Comparison of ENCODE assay signal across 16 cellular contexts in the genomic region with DNA sequence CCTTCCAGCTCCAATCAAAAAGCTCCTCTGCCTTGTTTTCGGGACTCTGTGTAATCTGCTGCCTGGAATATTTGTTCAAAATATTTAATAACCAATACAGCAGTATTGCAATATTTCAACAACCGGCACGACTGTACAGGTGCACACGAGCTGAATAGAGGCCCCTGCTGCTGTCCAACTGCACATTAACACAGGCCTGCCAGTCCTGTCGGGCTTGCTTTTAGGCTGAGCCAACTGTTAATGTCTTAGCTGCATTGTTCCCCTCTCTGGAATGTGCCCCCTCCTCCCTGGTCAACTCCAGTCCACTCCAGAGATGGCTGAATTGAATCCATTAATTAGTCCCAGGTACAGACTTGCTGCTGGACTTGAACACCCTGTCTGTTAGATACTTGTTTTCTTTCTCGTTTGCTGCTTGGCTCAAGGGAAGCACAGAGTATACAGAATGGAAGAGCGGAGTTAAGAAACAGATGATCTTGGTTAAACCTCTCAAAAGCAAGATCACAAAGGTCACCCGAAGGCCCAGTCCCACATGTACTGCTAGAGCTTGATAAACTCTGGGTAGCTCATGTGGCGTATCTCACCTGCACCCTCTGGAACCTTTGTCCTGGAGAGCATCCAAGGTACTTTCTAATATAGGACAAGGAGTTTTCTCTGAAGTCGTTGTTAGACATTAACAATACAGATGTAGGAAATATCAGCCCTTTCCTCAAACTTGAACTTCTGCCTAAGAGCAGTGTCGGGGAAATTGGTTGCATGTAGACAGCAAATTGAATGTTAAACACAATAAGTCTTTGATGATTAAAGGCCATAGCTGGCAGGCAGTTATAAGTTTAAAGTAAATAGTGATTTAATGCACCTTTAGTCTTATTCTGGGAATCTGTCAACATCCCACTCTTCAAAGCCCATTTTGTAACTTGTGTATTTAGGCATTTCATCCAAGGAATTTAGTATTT. TPM values are rescaled to one million over a fixed set of nuclear protein-coding genes. Genes with fewer than 3 reads are reported as not detected.
A peak's percentile ranks its signal among the peaks of the same experiment; 100 is the strongest.
DNase-seq lines count a peak whose midpoint lies in the region; ATAC-seq, FAIRE-seq and TF ChIP-seq lines count a peak whose summit lies in the region.
"Had no signal": no experiment of that assay in that cellular context is flagged by ENCODE, and none has a peak within 500 bp of the region (broad histone marks: within the 10 kb centered on the region; RNA-seq: fewer than 3 reads in every experiment).

No MANE protein-coding gene starts in this region.

- H3K27ac ChIP-seq in A549 (peak overlapping the region; percentile 80 to 82), heart right ventricle (peak overlapping the region in 5 of 10 donors; percentile 22 to 53 (median 43))
- H3K27ac ChIP-seq: neutrophil had no signal

- no peaks in the 10 kb centered on the region for H3K9me3 ChIP-seq in A549
- H3K9me3 ChIP-seq in heart right ventricle, result no peaks in the 10 kb centered on the region
- H3K9me3 ChIP-seq: neutrophil had no signal

- ATAC-seq in A549 (peak; percentile 32 to 38; a peak in 5 of 6 replicates), heart right ventricle (peak in 7 of 8 donors; percentile 58 to 94 (median 79)), GM18502 (IDR thresholded peaks at IDR 0.05; ENCODE audit: poor library complexity, unreplicated experiment) (no peak)
- no peak for ATAC-seq in naive thymus-derived CD8-positive, alpha-beta T cell
- ATAC-seq: activated CD4-positive, CD25-positive, alpha-beta regulatory T cell treated with anti-CD3 and anti-CD28 coated beads, Interleukin-2, amount 50 U/mL, for 24 hours; T-cell had no signal

- CTCF ChIA-PET in A549 (lab: Yijun Ruan, JAX), result interaction anchor here (0.8 to 13.1 kb wide), 6 partner anchors 81 to 253 kb away, joined by 3 to 175 read pairs (median 3); no protein-coding TSS in a partner anchor

- H3K4me1 ChIP-seq in A549 (peaks cover 69% of the 10 kb centered on the region), heart right ventricle (peaks cover 0 to 38% (median 9%) of the 10 kb centered on the region in 9 donors)

- TF ChIP-seq POLR2A in A549 (IDR thresholded peaks at IDR 0.05; ENCODE audit: low read length), result no peak

- peak overlapping the region; percentile 54 for H3K4me2 ChIP-seq in A549

- TF ChIP-seq CTCF in A549 (IDR thresholded peaks at IDR 0.05), result no peak
- TF ChIP-seq CTCF in heart right ventricle (IDR thresholded peaks at IDR 0.05), result no peak

- no peaks in the 10 kb centered on the region for H3K27me3 Mint-ChIP-seq in naive thymus-derived CD8-positive, alpha-beta T cell
- H3K27me3 Mint-ChIP-seq: T-cell had no signal

- H3K36me3 ChIP-seq in heart right ventricle, result peaks cover 0 to 39% (median 0%) of the 10 kb centered on the region in 9 donors

- H3K27me3 ChIP-seq in heart right ventricle, result no peaks in the 10 kb centered on the region
- H3K27me3 ChIP-seq: neutrophil had no signal

- 38% methylated on average over 11 of the region's 11 CpGs for WGBS in A549 (ENCODE audit: missing lambda C conversion rate)
- WGBS in heart right ventricle, 2 donors, result 35 to 45% methylated on average over 11 of the region's 11 CpGs

- H3K4me3 Mint-ChIP-seq in naive thymus-derived CD8-positive, alpha-beta T cell, result no peak overlapping the region
- H3K4me3 Mint-ChIP-seq: T-cell had no signal

- H3K9me3 Mint-ChIP-seq in naive thymus-derived CD8-positive, alpha-beta T cell, result no peaks in the 10 kb centered on the region
- H3K9me3 Mint-ChIP-seq: T-cell had no signal

- peak; percentile 85 to 95; a peak in 4 of 5 replicates for TF ChIP-seq EP300 in A549 (IDR thresholded peaks at IDR 0.05)

- H3K27ac Mint-ChIP-seq in naive thymus-derived CD8-positive, alpha-beta T cell, result peak overlapping the region in 7 of 10 donors; percentile 25 to 82 (median 61)
- H3K27ac Mint-ChIP-seq: T-cell had no signal

- FAIRE-seq in A549 (lab: Jason Lieb, UNC), result no peak
- FAIRE-seq: colon had no signal

- DNase-seq in A549 (ENCODE audit: low read depth in 1 of 2, low spot score in 1 of 2), result peak in 1 of 2 experiments; percentile 69
- peak; percentile 12 for DNase-seq in NCI-H69 (lab: John Stamatoyannopoulos, UW)
- peak in 1 of 2 donors; percentile 23 for DNase-seq in heart right ventricle
- no peak for DNase-seq in naive thymus-derived CD8-positive, alpha-beta T cell
- DNase-seq in UCSD-AML1 (lab: John Stamatoyannopoulos, UW; ENCODE audit: unreplicated experiment), result no peak
- DNase-seq in AG08395 (ENCODE audit: low spot score), result no peak
- DNase-seq in glomerular visceral epithelial cell (ENCODE audit: extremely low spot score), result no peak
- DNase-seq: hippocampal formation, IMR-90, NCI-H1105, T-cell had no signal

- H3K4me3 ChIP-seq in A549, result no peak overlapping the region
- H3K4me3 ChIP-seq in heart right ventricle, result no peak overlapping the region
- H3K4me3 ChIP-seq: skin epidermis had no signal

- H3K36me3 Mint-ChIP-seq in naive thymus-derived CD8-positive, alpha-beta T cell, result peaks cover 11 to 64% (median 11%) of the 10 kb centered on the region in 3 donors

- TF ChIP-seq RAD21 in A549 (conservative IDR thresholded peaks at IDR 0.05 in 1 of 2, IDR thresholded peaks at IDR 0.05 in 1 of 2), result peak in 1 of 2 experiments; percentile 39; a peak in 3 of 5 replicates

- POLR2A ChIA-PET in A549 (lab: Yijun Ruan, JAX), result interaction anchor here (1.1 kb wide), 1 partner anchor 125 kb away, joined by 3 read pairs; no protein-coding TSS in a partner anchor
- POLR2A ChIA-PET in naive thymus-derived CD8-positive, alpha-beta T cell (lab: Charles Lee), result no interaction called here

- intact Hi-C loops in heart right ventricle (cut with DNase I), result loop anchor here in 3 of 10 donors (10.0 kb wide), 2 partner anchors 257 to 293 kb away; no protein-coding TSS in a partner anchor

- H3K4me1 Mint-ChIP-seq in naive thymus-derived CD8-positive, alpha-beta T cell, result peaks cover 2 to 18% (median 10%) of the 10 kb centered on the region in 4 donors

TF ChIP-seq in A549, 52 proteins besides CTCF, POLR2A, EP300 and RAD21 (continues in another document):
- no peak for TF ChIP-seq USF2 (IDR thresholded peaks at IDR 0.05)
- TF ChIP-seq EHMT2 (IDR thresholded peaks at IDR 0.05; ENCODE audit: low read depth), result no peak
- no peak for TF ChIP-seq TFCP2L1 (CRISPR knock-in tag; IDR thresholded peaks at IDR 0.05)
- TF ChIP-seq CEBPB (IDR thresholded peaks at IDR 0.05), result peak; percentile 21 to 45; a peak in 1 of 4 replicates
- TF ChIP-seq CHD2 (IDR thresholded peaks at IDR 0.05; ENCODE audit: low read length, partially characterized antibody), result no peak
- TF ChIP-seq MAZ (IDR thresholded peaks at IDR 0.05; ENCODE audit: borderline replicate concordance, low read depth, low read length), result no peak
- TF ChIP-seq KDM5A (IDR thresholded peaks at IDR 0.05), result no peak
- no peak for TF ChIP-seq HOXB5 (CRISPR knock-in tag; IDR thresholded peaks at IDR 0.05)
- TF ChIP-seq, protein P1, sequence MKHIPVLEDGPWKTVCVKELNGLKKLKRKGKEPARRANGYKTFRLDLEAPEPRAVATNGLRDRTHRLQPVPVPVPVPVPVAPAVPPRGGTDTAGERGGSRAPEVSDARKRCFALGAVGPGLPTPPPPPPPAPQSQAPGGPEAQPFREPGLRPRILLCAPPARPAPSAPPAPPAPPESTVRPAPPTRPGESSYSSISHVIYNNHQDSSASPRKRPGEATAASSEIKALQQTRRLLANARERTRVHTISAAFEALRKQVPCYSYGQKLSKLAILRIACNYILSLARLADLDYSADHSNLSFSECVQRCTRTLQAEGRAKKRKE (CRISPR knock-in tag; IDR thresholded peaks at IDR 0.05; ENCODE audit: low read depth), result no peak
- TF ChIP-seq RNF2 (IDR thresholded peaks at IDR 0.05; ENCODE audit: borderline replicate concordance, low read depth), result no peak
- TF ChIP-seq CHD4 (IDR thresholded peaks at IDR 0.05; ENCODE audit: borderline replicate concordance), result no peak
- TF ChIP-seq JUNB (IDR thresholded peaks at IDR 0.05), result peak; percentile 77
- no peak for TF ChIP-seq HOXA7 (CRISPR knock-in tag; IDR thresholded peaks at IDR 0.05)
- no peak for TF ChIP-seq HEYL (CRISPR knock-in tag; IDR thresholded peaks at IDR 0.05)
- no peak for TF ChIP-seq NPAS2 (CRISPR knock-in tag; IDR thresholded peaks at IDR 0.05; ENCODE audit: borderline replicate concordance)
- TF ChIP-seq, protein P2, sequence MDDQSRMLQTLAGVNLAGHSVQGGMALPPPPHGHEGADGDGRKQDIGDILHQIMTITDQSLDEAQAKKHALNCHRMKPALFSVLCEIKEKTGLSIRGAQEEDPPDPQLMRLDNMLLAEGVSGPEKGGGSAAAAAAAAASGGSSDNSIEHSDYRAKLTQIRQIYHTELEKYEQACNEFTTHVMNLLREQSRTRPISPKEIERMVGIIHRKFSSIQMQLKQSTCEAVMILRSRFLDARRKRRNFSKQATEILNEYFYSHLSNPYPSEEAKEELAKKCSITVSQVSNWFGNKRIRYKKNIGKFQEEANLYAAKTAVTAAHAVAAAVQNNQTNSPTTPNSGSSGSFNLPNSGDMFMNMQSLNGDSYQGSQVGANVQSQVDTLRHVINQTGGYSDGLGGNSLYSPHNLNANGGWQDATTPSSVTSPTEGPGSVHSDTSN (IDR thresholded peaks at IDR 0.05), result no peak
- no peak for TF ChIP-seq FOSL2 (IDR thresholded peaks at IDR 0.05)
- no peak for TF ChIP-seq FOSL2 (CRISPR knock-in tag; IDR thresholded peaks at IDR 0.05)
- peak; percentile 25; the same call in 1 of the 2 replicates for TF ChIP-seq HOXB13 (CRISPR knock-in tag; IDR thresholded peaks at IDR 0.05; ENCODE audit: low read depth)
- no peak for TF ChIP-seq ZNF302 (CRISPR knock-in tag; IDR thresholded peaks at IDR 0.05)

RNA-seq across cellular contexts. Expression of gene SHLD1, which starts 31.9 kb away (rescaled TPM):
- polyA plus RNA-seq in A549 (2011; rRNA removed), result 17.4 and 18.4 TPM in 2 replicates
- polyA plus RNA-seq in A549 (2012; cell fraction: cytosol; rRNA removed), result 5.6 TPM in 2 replicates
- polyA plus RNA-seq in A549 (2012; cell fraction: nucleus; rRNA removed), result 2.2 and 3.3 TPM in 2 replicates
- 6.1 to 7.3 TPM (median 6.5 TPM) in 3 replicates for polyA plus RNA-seq in A549 (2017; fragmentation: RNase III; extraction: RNeasy Plus Mini Kit Qiagen cat#74134 plus additional on column Dnase treatment)
- polyA minus RNA-seq in A549 (2011; rRNA and poly(A)+ RNA removed), result 7.9 and 8.9 TPM in 2 replicates
- total RNA-seq in heart right ventricle, result 1 to 10 TPM; 3.2 to 8.5 (median 4.8) TPM
- polyA plus RNA-seq in heart right ventricle, result 1 to 10 TPM; 4.0 to 6.9 TPM
- total RNA-seq in naive thymus-derived CD8-positive, alpha-beta T cell, result 10 to 100 TPM; 11.2 to 13.8 TPM
- polyA plus RNA-seq in naive thymus-derived CD8-positive, alpha-beta T cell, result 10 to 100 TPM; 19.1 to 23.5 (median 21.0) TPM

Comparison
In these comparisons a context has a peak if more than half of its experiments do, and no peak if none do; other contexts are left out.
1. ATAC-seq: peak in A549 (2 of 2) and heart right ventricle (7 of 8); none in naive thymus-derived CD8-positive, alpha-beta T cell (0 of 2) and GM18502 (single experiment).